Comparison of ENCODE assay signal across 8 cellular contexts in genomic region chr2:174039551-174040416, GRCh38.
DNase-seq lines count a peak whose midpoint lies in the region; ATAC-seq, FAIRE-seq and TF ChIP-seq lines count a peak whose summit lies in the region.

No MANE protein-coding gene starts in this region.

- H3K36me3 Mint-ChIP-seq in activated naive CD4-positive, alpha-beta T cell treated with anti-CD3 and anti-CD28 coated beads, Interleukin-2, amount 50 U/mL, for 72 hours = peaks cover 0 to 8% of the 10 kb centered on the region in 2 donors

- H2BK5ac ChIP-seq in trophoblast cell (ENCODE audit: low read depth, low read length, poor library complexity) = peak overlapping the region; percentile 51

- H3K27ac ChIP-seq in SK-N-MC (no peak overlapping the region), trophoblast cell (ENCODE audit: low read depth, low read length) (peak overlapping the region; percentile 27), tibial nerve (peak overlapping the region; percentile 5 to 86 (median 76))

- H2BK12ac ChIP-seq in trophoblast cell (ENCODE audit: low read length) = peak overlapping the region; percentile 79

- H3K79me2 ChIP-seq in trophoblast cell (ENCODE audit: control insufficient read depth, insufficient read depth, low read length, poor library complexity) = no peaks in the 10 kb centered on the region

- H3K36me3 ChIP-seq in SK-N-MC (ENCODE audit: insufficient read depth, low read length) (no peaks in the 10 kb centered on the region), trophoblast cell (ENCODE audit: control insufficient read depth in 1 of 2, insufficient read depth in 2 of 2, low read length in 2 of 2) (no peaks in the 10 kb centered on the region), tibial nerve (no peaks in the 10 kb centered on the region)

- peak overlapping the region; percentile 76 to 84 for H3K27ac Mint-ChIP-seq in activated naive CD4-positive, alpha-beta T cell treated with anti-CD3 and anti-CD28 coated beads, Interleukin-2, amount 50 U/mL, for 72 hours

- WGBS in trophoblast cell (ENCODE audit: extremely low coverage, insufficient coverage, insufficient read length) = no CpG with 5 or more reads among the region's 16 CpGs
- WGBS in tibial nerve, 2 donors = 16 to 20% methylated on average over 16 of the region's 16 CpGs

- H3K9ac ChIP-seq in SK-N-MC (ENCODE audit: insufficient read length) (no peak overlapping the region), trophoblast cell (ENCODE audit: low read length) (no peak overlapping the region)

- no peaks in the 10 kb centered on the region for H3K9me3 ChIP-seq in SK-N-MC (ENCODE audit: low read depth, low read length)
- no peaks in the 10 kb centered on the region for H3K9me3 ChIP-seq in trophoblast cell (ENCODE audit: insufficient read depth, low read depth, low read length)
- no peaks in the 10 kb centered on the region for H3K9me3 ChIP-seq in tibial nerve

- peak overlapping the region; percentile 74 for H2BK120ac ChIP-seq in trophoblast cell (ENCODE audit: insufficient read depth, low read length, poor library complexity)

- H2AFZ ChIP-seq in trophoblast cell (ENCODE audit: insufficient read depth, low read length, poor library complexity) = peak overlapping the region; percentile 14

- peak; percentile 51 to 82 for TF ChIP-seq EP300 in tibial nerve (IDR thresholded peaks at IDR 0.05)

- DNase-seq in GM03348 (ENCODE audit: low spot score) (peak; percentile 92), H54 (ENCODE audit: insufficient read length, low spot score) (peak; percentile 83), LoVo (ENCODE audit: low spot score) (peak; percentile 92), SK-N-MC (ENCODE audit: low read depth, low spot score) (peak; percentile 87), head of caudate nucleus (peak; percentile 64 to 92 (median 82)), trophoblast cell (peak; percentile 81 to 95), tibial nerve (ENCODE audit: low spot score in 2 of 2) (peak; percentile 86 to 94)
- peak; percentile 75 to 84 for DNase-seq in activated naive CD4-positive, alpha-beta T cell treated with anti-CD3 and anti-CD28 coated beads, Interleukin-2, amount 50 U/mL, for 72 hours (ENCODE audit: low spot score in 2 of 2)

- TF ChIP-seq CTCF in tibial nerve (IDR thresholded peaks at IDR 0.05) = peak; percentile 73 to 90 (median 75)

- no peak overlapping the region for H4K12ac ChIP-seq in trophoblast cell (ENCODE audit: low read depth, low read length)

- H3K14ac ChIP-seq in trophoblast cell (ENCODE audit: low read length) = peak overlapping the region; percentile 44

- H3K4me1 ChIP-seq in trophoblast cell (ENCODE audit: control insufficient read depth in 1 of 2, insufficient read depth in 2 of 2, low read length in 2 of 2) (peaks cover 7 to 9% of the 10 kb centered on the region in 2 experiments), tibial nerve (peaks cover 0 to 26% (median 0%) of the 10 kb centered on the region in 4 donors)

- peak overlapping the region; percentile 4 for H3K4ac ChIP-seq in trophoblast cell (ENCODE audit: low read depth, low read length)

- H3K23ac ChIP-seq in trophoblast cell (ENCODE audit: low read length) = no peak overlapping the region

- ATAC-seq in activated naive CD4-positive, alpha-beta T cell treated with anti-CD3 and anti-CD28 coated beads, Interleukin-2, amount 50 U/mL, for 72 hours = peak; percentile 96 to 98

- H3K18ac ChIP-seq in trophoblast cell (ENCODE audit: low read length) = peak overlapping the region; percentile 43

- no peaks in the 10 kb centered on the region for H3K27me3 ChIP-seq in trophoblast cell (ENCODE audit: insufficient read depth, low read length)
- H3K27me3 ChIP-seq in tibial nerve = no peaks in the 10 kb centered on the region

- no peak for TF ChIP-seq POLR2A in H54 (IDR thresholded peaks at IDR 0.05; ENCODE audit: low read depth, low read length)
- TF ChIP-seq POLR2A in tibial nerve (IDR thresholded peaks at IDR 0.05) = no peak

- H4K8ac ChIP-seq in trophoblast cell (ENCODE audit: low read depth, low read length) = peak overlapping the region; percentile 47

- no peak overlapping the region for H3K4me2 ChIP-seq in trophoblast cell (ENCODE audit: low read length)

- FAIRE-seq in H54 (lab: Jason Lieb, UNC) = peak; percentile 89

- intact Hi-C loops in head of caudate nucleus (cut with DNase I) = no loop called here

- peak overlapping the region; percentile 71 for H4K91ac ChIP-seq in trophoblast cell (ENCODE audit: low read depth, low read length)

- peak overlapping the region; percentile 62 for H3K4me3 ChIP-seq in SK-N-MC
- H3K4me3 ChIP-seq in trophoblast cell (ENCODE audit: low read depth, low read length) = no peak overlapping the region
- peak overlapping the region in 2 of 4 donors; percentile 16 to 23 for H3K4me3 ChIP-seq in tibial nerve

- H2AK5ac ChIP-seq in trophoblast cell (ENCODE audit: low read length) = peak overlapping the region; percentile 77

- peaks cover 14% of the 10 kb centered on the region for H3K79me1 ChIP-seq in trophoblast cell (ENCODE audit: low read length)

- H3K9me3 Mint-ChIP-seq in activated naive CD4-positive, alpha-beta T cell treated with anti-CD3 and anti-CD28 coated beads, Interleukin-2, amount 50 U/mL, for 72 hours = no peaks in the 10 kb centered on the region
